ENCODE assay signal across 8 cellular contexts in genomic region chr18:25349131-25349925, GRCh38. TPM values are rescaled to one million over a fixed set of nuclear protein-coding genes. Genes with fewer than 3 reads are reported as not detected.
A peak's percentile ranks its signal among the peaks of the same experiment; 100 is the strongest.
DNase-seq lines count a peak whose midpoint lies in the region; ATAC-seq and TF ChIP-seq lines count a peak whose summit lies in the region.

No MANE protein-coding gene starts in this region.

- H3K27ac ChIP-seq in ectodermal cell (ENCODE audit: insufficient read depth, low read depth, low read length, poor library complexity, severe bottlenecking) (peak overlapping the region; percentile 97), mesenchymal stem cell (ENCODE audit: low read length, poor library complexity, severe bottlenecking) (peak overlapping the region; percentile 85), testis (peak overlapping the region; percentile 92 to 93)

- H3K4me2 ChIP-seq in mesenchymal stem cell (ENCODE audit: low read length, poor library complexity, severe bottlenecking): peak overlapping the region; percentile 78

- peaks cover 2% of the 10 kb centered on the region for H3K79me1 ChIP-seq in mesenchymal stem cell (replicated peaks; ENCODE audit: low read length, poor library complexity, severe bottlenecking)

- H4K8ac ChIP-seq in mesenchymal stem cell (ENCODE audit: low read length): peak overlapping the region; percentile 82

- H3K36me3 ChIP-seq in ectodermal cell (ENCODE audit: control insufficient read depth, insufficient read depth, low read length) (no peaks in the 10 kb centered on the region), mesenchymal stem cell (ENCODE audit: control insufficient read depth in 1 of 2, insufficient read depth in 2 of 2, low read depth in 1 of 2, low read length in 2 of 2) (no peaks in the 10 kb centered on the region), testis (ENCODE audit: low read depth, missing control alignments) (no peaks in the 10 kb centered on the region)

- H2AFZ ChIP-seq in mesenchymal stem cell (ENCODE audit: low read depth, low read length): peak overlapping the region; percentile 51

- peak overlapping the region; percentile 81 to 99 for H3K4ac ChIP-seq in mesenchymal stem cell (ENCODE audit: low read depth in 1 of 2, low read length in 2 of 2)

- H3K27me3 ChIP-seq in ectodermal cell (ENCODE audit: control insufficient read depth, insufficient read depth, low read length, poor library complexity, severe bottlenecking): peaks cover 14% of the 10 kb centered on the region
- no peaks in the 10 kb centered on the region for H3K27me3 ChIP-seq in mesenchymal stem cell (ENCODE audit: control insufficient read depth in 1 of 2, insufficient read depth in 1 of 2, low read length in 2 of 2)
- H3K27me3 ChIP-seq in testis: no peaks in the 10 kb centered on the region

- H3K4me1 ChIP-seq in ectodermal cell (ENCODE audit: control insufficient read depth, insufficient read depth, low read length): peaks cover 23% of the 10 kb centered on the region
- peaks cover 1% of the 10 kb centered on the region for H3K4me1 ChIP-seq in mesenchymal stem cell (ENCODE audit: control insufficient read depth, insufficient read depth, low read depth, low read length)
- no peaks in the 10 kb centered on the region for H3K4me1 ChIP-seq in testis

- DNase-seq in EL (peak; percentile 45), OCI-M1 (lab: John Stamatoyannopoulos, UW) (peak; percentile 48), mesenchymal stem cell (peak; percentile 78), testis (peak; percentile 47), kidney glomerular epithelial cell (lab: John Stamatoyannopoulos, UW) (no peak)

- no peaks in the 10 kb centered on the region for H3K9me3 ChIP-seq in ectodermal cell (ENCODE audit: control insufficient read depth, low read length)
- H3K9me3 ChIP-seq in mesenchymal stem cell (ENCODE audit: control insufficient read depth, low read length): no peaks in the 10 kb centered on the region
- H3K9me3 ChIP-seq in testis: no peaks in the 10 kb centered on the region

- H3K23ac ChIP-seq in mesenchymal stem cell (ENCODE audit: low read length in 2 of 2): peak overlapping the region in 1 of 2 experiments; percentile 90

- H3K9ac ChIP-seq in mesenchymal stem cell (ENCODE audit: low read length): peak overlapping the region; percentile 99

- H2BK15ac ChIP-seq in mesenchymal stem cell (ENCODE audit: low read depth, poor library complexity, severe bottlenecking): peak overlapping the region; percentile 98

- H3K4me3 ChIP-seq in ectodermal cell (ENCODE audit: insufficient read depth, low read depth, low read length) (peak overlapping the region; percentile 82), mesenchymal stem cell (ENCODE audit: insufficient read depth in 1 of 2, low read depth in 1 of 2, low read length in 2 of 2) (peak overlapping the region; percentile 93 to 94), testis (peak overlapping the region; percentile 74)

- no peak for TF ChIP-seq CTCF in testis (IDR thresholded peaks at IDR 0.05)

- intact Hi-C loops in testis (cut with DNase I; ENCODE audit: low total_unique reads): no loop called here

- H3K18ac ChIP-seq in mesenchymal stem cell (ENCODE audit: low read depth in 1 of 2, low read length in 2 of 2): peak overlapping the region; percentile 89 to 93

- H2BK120ac ChIP-seq in mesenchymal stem cell (ENCODE audit: low read depth, low read length): peak overlapping the region; percentile 97

- H2BK12ac ChIP-seq in mesenchymal stem cell (ENCODE audit: low read length in 2 of 2): no peak overlapping the region

- WGBS in ectodermal cell, 2 experiments: 0% methylated on average over 78 of the region's 78 CpGs
- WGBS in mesenchymal stem cell: under 1% methylated on average over 30 of the region's 78 CpGs
- 1 to 2% methylated on average over 26 to 52 of the region's 78 CpGs for WGBS in testis, 2 donors

- H3K14ac ChIP-seq in mesenchymal stem cell (ENCODE audit: low read length in 2 of 2): peak overlapping the region; percentile 76 to 91

- no peak for TF ChIP-seq POLR2A in testis (IDR thresholded peaks at IDR 0.05)

- peak overlapping the region; percentile 90 for H2BK5ac ChIP-seq in mesenchymal stem cell (ENCODE audit: low read depth, low read length, poor library complexity, severe bottlenecking)

- H4K91ac ChIP-seq in mesenchymal stem cell (ENCODE audit: low read length): peak overlapping the region; percentile 95

- no peak overlapping the region for H2AK5ac ChIP-seq in mesenchymal stem cell (ENCODE audit: low read length, severe bottlenecking)

- ATAC-seq in GM19328 (IDR thresholded peaks at IDR 0.05; ENCODE audit: unreplicated experiment): no peak
- no peak for ATAC-seq in HG03460 (IDR thresholded peaks at IDR 0.05; ENCODE audit: unreplicated experiment)

RNA-seq across cellular contexts. Expression of gene ZNF521, which starts 2.6 kb away (rescaled TPM):
- 103 TPM for polyA plus RNA-seq in ectodermal cell (2013, experiment 1 of 4)
- 128 TPM for polyA plus RNA-seq in ectodermal cell (2013, experiment 2 of 4)
- polyA plus RNA-seq in ectodermal cell (2013, experiment 3 of 4): 106 TPM
- 120 TPM for polyA plus RNA-seq in ectodermal cell (2013, experiment 4 of 4)
- polyA plus RNA-seq in mesenchymal stem cell (2013, experiment 1 of 2): 21.6 TPM
- polyA plus RNA-seq in mesenchymal stem cell (2013, experiment 2 of 2): 22.0 TPM
- total RNA-seq in testis: 10 to 100 TPM; 34.7 to 46.9 TPM
- 8.7 TPM for polyA plus RNA-seq in testis (ENCODE audit: insufficient read depth, low read depth, low replicate concordance)
